ENCODE assay signal across 35 cellular contexts in the genomic region with DNA sequence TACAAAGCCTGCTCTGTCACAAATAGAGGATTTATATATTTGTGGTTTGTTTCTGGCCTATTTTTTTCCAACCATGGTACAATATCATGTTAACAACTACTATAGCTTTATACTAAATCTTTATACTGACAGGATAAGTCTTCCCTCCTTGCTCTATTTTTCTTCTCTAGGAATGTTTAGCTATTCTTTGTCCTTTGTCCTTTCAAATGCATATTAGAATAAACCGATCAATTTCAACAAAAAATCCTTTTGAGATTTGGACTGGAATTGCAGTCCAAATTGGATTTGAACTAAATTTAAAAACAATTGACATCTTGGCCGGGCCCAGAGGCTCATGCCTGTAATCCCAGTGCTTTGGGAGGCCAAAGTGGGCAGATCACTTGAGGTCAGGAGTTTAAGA.
"Had no signal": no experiment of that assay in that cellular context is flagged by ENCODE, and none has a peak within 500 bp of the region (broad histone marks: within the 10 kb centered on the region; RNA-seq: fewer than 3 reads in every experiment).

No MANE protein-coding gene starts in this region.

- DNase-seq: Karpas-422, Kasumi-1, MG63, MM.1S, MV-4-11, NCI-H1048, NCI-H1092, NCI-H1092 treated with DMSO at 0.1 percent for 48 hours, NCI-H1105, NCI-H1105 treated with DMSO at 0.1 percent for 48 hours, NCI-H1417, NCI-H1417 treated with DMSO at 0.1 percent for 48 hours, NCI-H1436, NCI-H1436 treated with DMSO at 0.1 percent for 48 hours, NCI-H146, NCI-H1694, NCI-H1694 treated with DMSO at 0.1 percent for 48 hours, NCI-H187, NCI-H187 treated with DMSO at 0.1 percent for 48 hours, NCI-H1930, NCI-H2029, NCI-H2029 treated with DMSO at 0.1 percent for 48 hours, NCI-H2081, NCI-H2081 treated with DMSO at 0.1 percent for 48 hours, NCI-H2107, NCI-H2171, NCI-H2171 treated with DMSO at 0.1 percent for 48 hours, NCI-H2227 treated with DMSO at 0.1 percent for 48 hours, NCI-H226, NCI-H345, NCI-H446, NCI-H446 treated with DMSO at 0.1 percent for 48 hours, NCI-H510A, NCI-H510A treated with DMSO at 0.1 percent for 48 hours, NCI-H524 had no signal

- H3K4me3 ChIP-seq: MG63 had no signal

- H3K36me3 ChIP-seq: MG63 had no signal

- H3K27me3 ChIP-seq: MG63 had no signal
